Comparison of ENCODE assay signal across 1 cellular context in the genomic region with DNA sequence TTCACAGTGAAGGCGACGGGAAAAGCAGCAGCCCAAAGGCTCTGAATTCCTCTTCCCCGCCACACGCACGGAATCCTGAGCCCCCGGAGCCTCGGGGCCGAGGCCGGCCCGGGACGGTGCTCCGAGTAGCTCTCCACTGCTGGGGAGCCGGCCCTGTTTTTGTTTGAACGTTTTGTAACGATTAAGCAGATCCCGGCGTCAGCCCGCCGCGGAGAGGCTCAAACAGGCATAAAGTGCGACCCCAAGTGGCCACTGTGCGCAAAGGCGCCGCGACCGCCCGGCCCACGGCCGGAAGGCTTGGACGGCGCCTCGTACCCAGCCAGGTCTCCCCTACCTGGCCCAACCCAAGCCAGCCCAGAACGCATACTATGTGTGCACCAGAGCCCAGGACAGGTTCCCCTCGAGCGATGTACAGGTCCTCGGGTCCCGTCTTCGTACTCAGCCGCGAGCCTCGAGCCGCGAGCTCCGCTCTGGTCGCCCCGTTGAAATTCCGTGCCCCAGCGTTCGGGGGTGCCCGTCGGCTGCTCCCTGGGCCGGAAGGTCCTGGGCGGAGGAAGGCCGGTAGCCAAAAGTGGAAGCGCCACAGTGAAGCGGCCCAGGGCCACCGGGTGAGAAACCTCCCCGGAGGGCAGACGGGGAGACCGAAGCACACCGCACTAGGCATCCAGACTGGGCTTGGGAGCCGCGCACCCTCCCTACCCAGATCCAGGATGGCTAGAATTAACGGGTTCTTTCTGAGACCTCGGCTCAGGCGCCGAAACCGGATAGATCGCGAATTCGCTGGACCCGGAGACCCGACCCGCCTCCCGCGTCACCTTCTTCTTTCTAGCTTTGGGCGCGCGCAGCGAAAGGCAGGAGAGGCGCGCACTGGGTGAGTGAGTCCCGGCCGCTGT.
TF ChIP-seq lines count a peak whose summit lies in the region.

No MANE protein-coding gene starts in this region.

TF ChIP-seq in HepG2, 621 proteins besides CTCF, POLR2A, EP300 and RAD21 (continued from another document and continues in another):
- TF ChIP-seq, protein P1, sequence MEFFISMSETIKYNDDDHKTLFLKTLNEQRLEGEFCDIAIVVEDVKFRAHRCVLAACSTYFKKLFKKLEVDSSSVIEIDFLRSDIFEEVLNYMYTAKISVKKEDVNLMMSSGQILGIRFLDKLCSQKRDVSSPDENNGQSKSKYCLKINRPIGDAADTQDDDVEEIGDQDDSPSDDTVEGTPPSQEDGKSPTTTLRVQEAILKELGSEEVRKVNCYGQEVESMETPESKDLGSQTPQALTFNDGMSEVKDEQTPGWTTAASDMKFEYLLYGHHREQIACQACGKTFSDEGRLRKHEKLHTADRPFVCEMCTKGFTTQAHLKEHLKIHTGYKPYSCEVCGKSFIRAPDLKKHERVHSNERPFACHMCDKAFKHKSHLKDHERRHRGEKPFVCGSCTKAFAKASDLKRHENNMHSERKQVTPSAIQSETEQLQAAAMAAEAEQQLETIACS (CRISPR knock-in tag; IDR thresholded peaks at IDR 0.05) = no peak
- TF ChIP-seq ZNF33B (CRISPR knock-in tag; IDR thresholded peaks at IDR 0.05) (peak; percentile 85; the same call in 1 of the 2 replicates), YEATS2 (CRISPR knock-in tag; IDR thresholded peaks at IDR 0.05; ENCODE audit: borderline replicate concordance) (no peak; the same call in 1 of the 2 replicates), KAT2B (IDR thresholded peaks at IDR 0.05; ENCODE audit: borderline replicate concordance, low read depth, low read length) (no peak), HOXA5 (CRISPR knock-in tag; IDR thresholded peaks at IDR 0.05) (peak; percentile 89), ZNF460 (CRISPR knock-in tag; IDR thresholded peaks at IDR 0.05; ENCODE audit: borderline replicate concordance) (no peak), ZNF839 (CRISPR knock-in tag; IDR thresholded peaks at IDR 0.05; ENCODE audit: borderline replicate concordance) (no peak), ZNF557 (CRISPR knock-in tag; IDR thresholded peaks at IDR 0.05) (no peak), ELF4 (CRISPR knock-in tag; IDR thresholded peaks at IDR 0.05; ENCODE audit: borderline replicate concordance) (no peak), CBX1 (IDR thresholded peaks at IDR 0.05; ENCODE audit: low read depth) (peak; percentile 71), ZNF256 (CRISPR knock-in tag; conservative IDR thresholded peaks at IDR 0.05) (no peak), MEIS2 (CRISPR knock-in tag; IDR thresholded peaks at IDR 0.05) (0 out of 2 replicates have a peak, but pooled peaks have one; percentile 11), ZSCAN31 (CRISPR knock-in tag; IDR thresholded peaks at IDR 0.05; ENCODE audit: low read depth) (peak; percentile 88), MTF2 (CRISPR knock-in tag; IDR thresholded peaks at IDR 0.05; ENCODE audit: borderline replicate concordance) (peak; percentile 89; the same call in 1 of the 2 replicates), ZNF225 (CRISPR knock-in tag; IDR thresholded peaks at IDR 0.05) (no peak), ZNF205 (CRISPR knock-in tag; IDR thresholded peaks at IDR 0.05) (peak; percentile 74; the same call in 1 of the 2 replicates), ADNP (CRISPR knock-in tag; IDR thresholded peaks at IDR 0.05) (no peak), ZKSCAN8 (CRISPR knock-in tag; IDR thresholded peaks at IDR 0.05; ENCODE audit: borderline replicate concordance) (no peak), TSC22D2 (CRISPR knock-in tag; IDR thresholded peaks at IDR 0.05; ENCODE audit: borderline replicate concordance) (no peak; the same call in 1 of the 2 replicates), ZNF775 (CRISPR knock-in tag; IDR thresholded peaks at IDR 0.05; ENCODE audit: borderline replicate concordance) (no peak), U2AF1 (optimal IDR thresholded peaks at IDR 0.05; ENCODE audit: low read depth, low read length) (peak; percentile 36), ZNF577 (CRISPR knock-in tag; IDR thresholded peaks at IDR 0.05; ENCODE audit: borderline replicate concordance, low read depth) (no peak), KDM5B (CRISPR knock-in tag; IDR thresholded peaks at IDR 0.05; ENCODE audit: borderline replicate concordance) (no peak), ZNF678 (CRISPR knock-in tag; IDR thresholded peaks at IDR 0.05) (no peak), ZNF496 (CRISPR knock-in tag; IDR thresholded peaks at IDR 0.05; ENCODE audit: insufficient replicate concordance) (no peak), ZNF879 (CRISPR knock-in tag; IDR thresholded peaks at IDR 0.05) (no peak), FOXO1 (CRISPR knock-in tag; IDR thresholded peaks at IDR 0.05) (peak; percentile 31), ZNF543 (CRISPR knock-in tag; IDR thresholded peaks at IDR 0.05) (no peak), RBM22 (optimal IDR thresholded peaks at IDR 0.05; ENCODE audit: low read length) (no peak), ZNF747 (CRISPR knock-in tag; IDR thresholded peaks at IDR 0.05; ENCODE audit: borderline replicate concordance) (peak; percentile 72; the same call in 1 of the 2 replicates), KDM4B (CRISPR knock-in tag; IDR thresholded peaks at IDR 0.05) (0 out of 2 replicates have a peak, but pooled peaks have one; percentile 54)
- TF ChIP-seq, protein P2, sequence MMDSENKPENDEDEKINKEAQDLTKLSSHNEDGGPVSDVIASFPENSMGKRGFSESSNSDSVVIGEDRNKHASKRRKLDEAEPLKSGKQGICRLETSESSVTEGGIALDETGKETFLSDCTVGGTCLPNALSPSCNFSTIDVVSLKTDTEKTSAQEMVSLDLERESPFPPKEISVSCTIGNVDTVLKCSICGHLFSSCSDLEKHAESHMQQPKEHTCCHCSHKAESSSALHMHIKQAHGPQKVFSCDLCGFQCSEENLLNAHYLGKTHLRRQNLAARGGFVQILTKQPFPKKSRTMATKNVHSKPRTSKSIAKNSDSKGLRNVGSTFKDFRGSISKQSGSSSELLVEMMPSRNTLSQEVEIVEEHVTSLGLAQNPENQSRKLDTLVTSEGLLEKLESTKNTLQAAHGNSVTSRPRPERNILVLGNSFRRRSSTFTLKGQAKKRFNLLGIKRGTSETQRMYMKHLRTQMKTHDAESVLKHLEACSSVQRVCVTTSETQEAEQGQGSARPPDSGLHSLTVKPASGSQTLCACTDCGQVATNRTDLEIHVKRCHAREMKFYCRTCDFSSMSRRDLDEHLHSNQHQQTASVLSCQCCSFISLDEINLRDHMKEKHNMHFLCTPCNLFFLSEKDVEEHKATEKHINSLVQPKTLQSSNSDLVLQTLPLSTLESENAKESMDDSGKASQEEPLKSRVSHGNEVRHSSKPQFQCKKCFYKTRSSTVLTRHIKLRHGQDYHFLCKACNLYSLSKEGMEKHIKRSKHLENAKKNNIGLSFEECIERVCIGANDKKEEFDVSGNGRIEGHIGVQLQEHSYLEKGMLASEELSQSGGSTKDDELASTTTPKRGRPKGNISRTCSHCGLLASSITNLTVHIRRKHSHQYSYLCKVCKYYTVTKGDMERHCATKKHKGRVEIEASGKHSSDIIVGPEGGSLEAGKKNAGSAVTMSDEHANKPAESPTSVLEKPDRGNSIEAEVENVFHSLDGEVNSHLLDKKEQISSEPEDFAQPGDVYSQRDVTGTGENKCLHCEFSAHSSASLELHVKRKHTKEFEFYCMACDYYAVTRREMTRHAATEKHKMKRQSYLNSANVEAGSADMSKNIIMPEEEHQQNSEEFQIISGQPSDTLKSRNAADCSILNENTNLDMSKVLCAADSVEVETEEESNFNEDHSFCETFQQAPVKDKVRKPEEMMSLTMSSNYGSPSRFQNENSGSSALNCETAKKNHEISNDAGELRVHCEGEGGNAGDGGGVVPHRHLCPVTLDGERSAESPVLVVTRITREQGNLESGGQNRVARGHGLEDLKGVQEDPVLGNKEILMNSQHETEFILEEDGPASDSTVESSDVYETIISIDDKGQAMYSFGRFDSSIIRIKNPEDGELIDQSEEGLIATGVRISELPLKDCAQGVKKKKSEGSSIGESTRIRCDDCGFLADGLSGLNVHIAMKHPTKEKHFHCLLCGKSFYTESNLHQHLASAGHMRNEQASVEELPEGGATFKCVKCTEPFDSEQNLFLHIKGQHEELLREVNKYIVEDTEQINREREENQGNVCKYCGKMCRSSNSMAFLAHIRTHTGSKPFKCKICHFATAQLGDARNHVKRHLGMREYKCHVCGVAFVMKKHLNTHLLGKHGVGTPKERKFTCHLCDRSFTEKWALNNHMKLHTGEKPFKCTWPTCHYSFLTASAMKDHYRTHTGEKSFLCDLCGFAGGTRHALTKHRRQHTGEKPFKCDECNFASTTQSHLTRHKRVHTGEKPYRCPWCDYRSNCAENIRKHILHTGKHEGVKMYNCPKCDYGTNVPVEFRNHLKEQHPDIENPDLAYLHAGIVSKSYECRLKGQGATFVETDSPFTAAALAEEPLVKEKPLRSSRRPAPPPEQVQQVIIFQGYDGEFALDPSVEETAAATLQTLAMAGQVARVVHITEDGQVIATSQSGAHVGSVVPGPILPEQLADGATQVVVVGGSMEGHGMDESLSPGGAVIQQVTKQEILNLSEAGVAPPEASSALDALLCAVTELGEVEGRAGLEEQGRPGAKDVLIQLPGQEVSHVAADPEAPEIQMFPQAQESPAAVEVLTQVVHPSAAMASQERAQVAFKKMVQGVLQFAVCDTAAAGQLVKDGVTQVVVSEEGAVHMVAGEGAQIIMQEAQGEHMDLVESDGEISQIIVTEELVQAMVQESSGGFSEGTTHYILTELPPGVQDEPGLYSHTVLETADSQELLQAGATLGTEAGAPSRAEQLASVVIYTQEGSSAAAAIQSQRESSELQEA (CRISPR knock-in tag; IDR thresholded peaks at IDR 0.05; ENCODE audit: not compliant biosample characterization) = peak; percentile 83
- TF ChIP-seq, protein P3, sequence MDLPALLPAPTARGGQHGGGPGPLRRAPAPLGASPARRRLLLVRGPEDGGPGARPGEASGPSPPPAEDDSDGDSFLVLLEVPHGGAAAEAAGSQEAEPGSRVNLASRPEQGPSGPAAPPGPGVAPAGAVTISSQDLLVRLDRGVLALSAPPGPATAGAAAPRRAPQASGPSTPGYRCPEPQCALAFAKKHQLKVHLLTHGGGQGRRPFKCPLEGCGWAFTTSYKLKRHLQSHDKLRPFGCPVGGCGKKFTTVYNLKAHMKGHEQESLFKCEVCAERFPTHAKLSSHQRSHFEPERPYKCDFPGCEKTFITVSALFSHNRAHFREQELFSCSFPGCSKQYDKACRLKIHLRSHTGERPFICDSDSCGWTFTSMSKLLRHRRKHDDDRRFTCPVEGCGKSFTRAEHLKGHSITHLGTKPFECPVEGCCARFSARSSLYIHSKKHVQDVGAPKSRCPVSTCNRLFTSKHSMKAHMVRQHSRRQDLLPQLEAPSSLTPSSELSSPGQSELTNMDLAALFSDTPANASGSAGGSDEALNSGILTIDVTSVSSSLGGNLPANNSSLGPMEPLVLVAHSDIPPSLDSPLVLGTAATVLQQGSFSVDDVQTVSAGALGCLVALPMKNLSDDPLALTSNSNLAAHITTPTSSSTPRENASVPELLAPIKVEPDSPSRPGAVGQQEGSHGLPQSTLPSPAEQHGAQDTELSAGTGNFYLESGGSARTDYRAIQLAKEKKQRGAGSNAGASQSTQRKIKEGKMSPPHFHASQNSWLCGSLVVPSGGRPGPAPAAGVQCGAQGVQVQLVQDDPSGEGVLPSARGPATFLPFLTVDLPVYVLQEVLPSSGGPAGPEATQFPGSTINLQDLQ (CRISPR knock-in tag; IDR thresholded peaks at IDR 0.05) = peak; percentile 58; the same call in 1 of the 2 replicates
- TF ChIP-seq, protein P4, sequence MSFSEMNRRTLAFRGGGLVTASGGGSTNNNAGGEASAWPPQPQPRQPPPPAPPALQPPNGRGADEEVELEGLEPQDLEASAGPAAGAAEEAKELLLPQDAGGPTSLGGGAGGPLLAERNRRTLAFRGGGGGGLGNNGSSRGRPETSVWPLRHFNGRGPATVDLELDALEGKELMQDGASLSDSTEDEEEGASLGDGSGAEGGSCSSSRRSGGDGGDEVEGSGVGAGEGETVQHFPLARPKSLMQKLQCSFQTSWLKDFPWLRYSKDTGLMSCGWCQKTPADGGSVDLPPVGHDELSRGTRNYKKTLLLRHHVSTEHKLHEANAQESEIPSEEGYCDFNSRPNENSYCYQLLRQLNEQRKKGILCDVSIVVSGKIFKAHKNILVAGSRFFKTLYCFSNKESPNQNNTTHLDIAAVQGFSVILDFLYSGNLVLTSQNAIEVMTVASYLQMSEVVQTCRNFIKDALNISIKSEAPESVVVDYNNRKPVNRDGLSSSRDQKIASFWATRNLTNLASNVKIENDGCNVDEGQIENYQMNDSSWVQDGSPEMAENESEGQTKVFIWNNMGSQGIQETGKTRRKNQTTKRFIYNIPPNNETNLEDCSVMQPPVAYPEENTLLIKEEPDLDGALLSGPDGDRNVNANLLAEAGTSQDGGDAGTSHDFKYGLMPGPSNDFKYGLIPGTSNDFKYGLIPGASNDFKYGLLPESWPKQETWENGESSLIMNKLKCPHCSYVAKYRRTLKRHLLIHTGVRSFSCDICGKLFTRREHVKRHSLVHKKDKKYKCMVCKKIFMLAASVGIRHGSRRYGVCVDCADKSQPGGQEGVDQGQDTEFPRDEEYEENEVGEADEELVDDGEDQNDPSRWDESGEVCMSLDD (CRISPR knock-in tag; IDR thresholded peaks at IDR 0.05; ENCODE audit: borderline replicate concordance) = peak; percentile 36; the same call in 1 of the 2 replicates
- TF ChIP-seq, protein P5, sequence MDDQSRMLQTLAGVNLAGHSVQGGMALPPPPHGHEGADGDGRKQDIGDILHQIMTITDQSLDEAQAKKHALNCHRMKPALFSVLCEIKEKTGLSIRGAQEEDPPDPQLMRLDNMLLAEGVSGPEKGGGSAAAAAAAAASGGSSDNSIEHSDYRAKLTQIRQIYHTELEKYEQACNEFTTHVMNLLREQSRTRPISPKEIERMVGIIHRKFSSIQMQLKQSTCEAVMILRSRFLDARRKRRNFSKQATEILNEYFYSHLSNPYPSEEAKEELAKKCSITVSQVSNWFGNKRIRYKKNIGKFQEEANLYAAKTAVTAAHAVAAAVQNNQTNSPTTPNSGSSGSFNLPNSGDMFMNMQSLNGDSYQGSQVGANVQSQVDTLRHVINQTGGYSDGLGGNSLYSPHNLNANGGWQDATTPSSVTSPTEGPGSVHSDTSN (CRISPR knock-in tag; IDR thresholded peaks at IDR 0.05; ENCODE audit: borderline replicate concordance) = no peak
- TF ChIP-seq, protein P6, sequence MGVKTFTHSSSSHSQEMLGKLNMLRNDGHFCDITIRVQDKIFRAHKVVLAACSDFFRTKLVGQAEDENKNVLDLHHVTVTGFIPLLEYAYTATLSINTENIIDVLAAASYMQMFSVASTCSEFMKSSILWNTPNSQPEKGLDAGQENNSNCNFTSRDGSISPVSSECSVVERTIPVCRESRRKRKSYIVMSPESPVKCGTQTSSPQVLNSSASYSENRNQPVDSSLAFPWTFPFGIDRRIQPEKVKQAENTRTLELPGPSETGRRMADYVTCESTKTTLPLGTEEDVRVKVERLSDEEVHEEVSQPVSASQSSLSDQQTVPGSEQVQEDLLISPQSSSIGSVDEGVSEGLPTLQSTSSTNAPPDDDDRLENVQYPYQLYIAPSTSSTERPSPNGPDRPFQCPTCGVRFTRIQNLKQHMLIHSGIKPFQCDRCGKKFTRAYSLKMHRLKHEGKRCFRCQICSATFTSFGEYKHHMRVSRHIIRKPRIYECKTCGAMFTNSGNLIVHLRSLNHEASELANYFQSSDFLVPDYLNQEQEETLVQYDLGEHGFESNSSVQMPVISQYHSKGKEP (CRISPR knock-in tag; IDR thresholded peaks at IDR 0.05) = no peak
- TF ChIP-seq, protein P7, sequence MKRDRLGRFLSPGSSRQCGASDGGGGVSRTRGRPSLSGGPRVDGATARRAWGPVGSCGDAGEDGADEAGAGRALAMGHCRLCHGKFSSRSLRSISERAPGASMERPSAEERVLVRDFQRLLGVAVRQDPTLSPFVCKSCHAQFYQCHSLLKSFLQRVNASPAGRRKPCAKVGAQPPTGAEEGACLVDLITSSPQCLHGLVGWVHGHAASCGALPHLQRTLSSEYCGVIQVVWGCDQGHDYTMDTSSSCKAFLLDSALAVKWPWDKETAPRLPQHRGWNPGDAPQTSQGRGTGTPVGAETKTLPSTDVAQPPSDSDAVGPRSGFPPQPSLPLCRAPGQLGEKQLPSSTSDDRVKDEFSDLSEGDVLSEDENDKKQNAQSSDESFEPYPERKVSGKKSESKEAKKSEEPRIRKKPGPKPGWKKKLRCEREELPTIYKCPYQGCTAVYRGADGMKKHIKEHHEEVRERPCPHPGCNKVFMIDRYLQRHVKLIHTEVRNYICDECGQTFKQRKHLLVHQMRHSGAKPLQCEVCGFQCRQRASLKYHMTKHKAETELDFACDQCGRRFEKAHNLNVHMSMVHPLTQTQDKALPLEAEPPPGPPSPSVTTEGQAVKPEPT (CRISPR knock-in tag; IDR thresholded peaks at IDR 0.05; ENCODE audit: low read depth) = no peak
